Comparison of ENCODE assay signal across 16 cellular contexts in genomic region chr3:79255696-79256095, GRCh38.
DNase-seq lines count a peak whose midpoint lies in the region; ATAC-seq and TF ChIP-seq lines count a peak whose summit lies in the region.
"Had no signal": no experiment of that assay in that cellular context is flagged by ENCODE, and none has a peak within 500 bp of the region (broad histone marks: within the 10 kb centered on the region; RNA-seq: fewer than 3 reads in every experiment).

No MANE protein-coding gene starts in this region.

- H3K9me3 Mint-ChIP-seq in GM23338: no peaks in the 10 kb centered on the region

- no peaks in the 10 kb centered on the region for H3K4me1 ChIP-seq in GM23338 (ENCODE audit: insufficient read depth)
- no peaks in the 10 kb centered on the region for H3K4me1 ChIP-seq in MM.1S (ENCODE audit: low read length)
- H3K4me1 ChIP-seq: BLaER1 had no signal

- H3K27me3 ChIP-seq in GM23338 (ENCODE audit: insufficient read depth) (no peaks in the 10 kb centered on the region), MM.1S (replicated peaks; ENCODE audit: insufficient read depth, low read length) (no peaks in the 10 kb centered on the region)
- H3K27me3 ChIP-seq: BLaER1 had no signal

- H3K79me2 ChIP-seq in GM23338 (replicated peaks; ENCODE audit: insufficient read depth) (no peaks in the 10 kb centered on the region), MM.1S (ENCODE audit: low read length) (no peaks in the 10 kb centered on the region)

- no peak overlapping the region; the same call in 1 of the 2 replicates for H3K27ac Mint-ChIP-seq in GM23338
- H3K27ac Mint-ChIP-seq: CD8-positive, alpha-beta T cell; T-helper 17 cell had no signal

- H3K9ac ChIP-seq in MM.1S (ENCODE audit: low read length): no peak overlapping the region
- H3K9ac ChIP-seq: BLaER1 had no signal

- H3K36me3 ChIP-seq in GM23338 (ENCODE audit: insufficient read depth) (no peaks in the 10 kb centered on the region), MM.1S (replicated peaks; ENCODE audit: insufficient read depth, low read length) (no peaks in the 10 kb centered on the region)
- H3K36me3 ChIP-seq: BLaER1 had no signal

- H3K4me3 ChIP-seq in GM23338: no peak overlapping the region
- no peak overlapping the region for H3K4me3 ChIP-seq in NB4 (ENCODE audit: low read depth, low read length)
- no peak overlapping the region for H3K4me3 ChIP-seq in MM.1S (ENCODE audit: low read length)
- H3K4me3 ChIP-seq: BLaER1 had no signal

- no peaks in the 10 kb centered on the region for H3K36me3 Mint-ChIP-seq in GM23338 (ENCODE audit: low read depth)
- H3K36me3 Mint-ChIP-seq: CD8-positive, alpha-beta T cell had no signal

- no peak for TF ChIP-seq CTCF in GM23338 (conservative IDR thresholded peaks at IDR 0.05; ENCODE audit: low read depth in 2 of 2)
- TF ChIP-seq CTCF in NB4 (IDR thresholded peaks at IDR 0.05; ENCODE audit: low read depth, low read length): no peak
- no peak for TF ChIP-seq CTCF in MM.1S (IDR thresholded peaks at IDR 0.05; ENCODE audit: low read length)

- TF ChIP-seq POLR2A in NB4 (IDR thresholded peaks at IDR 0.05; ENCODE audit: extremely low read depth, insufficient read length): no peak

- H3K9me2 ChIP-seq in GM23338 (ENCODE audit: insufficient read depth): peaks cover 6% of the 10 kb centered on the region; the same call in 1 of the 2 replicates
- no peaks in the 10 kb centered on the region for H3K9me2 ChIP-seq in MM.1S (replicated peaks; ENCODE audit: insufficient read depth, low read length)

- H3K27ac ChIP-seq in GM23338 (ENCODE audit: low read depth): no peak overlapping the region
- no peak overlapping the region for H3K27ac ChIP-seq in MM.1S (ENCODE audit: low read length)
- H3K27ac ChIP-seq: BLaER1 had no signal

- H3K4me3 Mint-ChIP-seq in GM23338: no peak overlapping the region
- H3K4me3 Mint-ChIP-seq: CD8-positive, alpha-beta T cell; T-helper 17 cell had no signal

- peak overlapping the region; percentile 24 for H2AFZ ChIP-seq in GM23338
- no peak overlapping the region for H2AFZ ChIP-seq in MM.1S (ENCODE audit: low read length)

- no peaks in the 10 kb centered on the region for H3F3A ChIP-seq in GM23338 (replicated peaks; ENCODE audit: low read depth)
- no peaks in the 10 kb centered on the region for H3F3A ChIP-seq in MM.1S (ENCODE audit: insufficient read depth, low read length)

- ATAC-seq in GM23338 (no peak), HG03039 (IDR thresholded peaks at IDR 0.05; ENCODE audit: unreplicated experiment) (no peak), HG03095 (IDR thresholded peaks at IDR 0.05; ENCODE audit: unreplicated experiment) (no peak)
- ATAC-seq: CD8-positive, alpha-beta T cell; SK-N-SH treated with all-trans-retinoic acid at 6 μM for 48 hours; T-helper 17 cell had no signal

- DNase-seq in GM23338 (ENCODE audit: low spot score) (no peak), NB4 (ENCODE audit: low read depth) (peak; percentile 42), SKM-1 treated with dmso at 0.1 percent for 144 hours (lab: John Stamatoyannopoulos, UW; ENCODE audit: unreplicated experiment) (peak; percentile 18), DMS53 treated with DMSO at 0.1 percent for 48 hours (lab: John Stamatoyannopoulos, UW; ENCODE audit: unreplicated experiment) (no peak), MM.1S (no peak)
- DNase-seq: CD8-positive, alpha-beta T cell; KG1; NCI-H1417; NCI-H187 treated with DMSO at 0.1 percent for 48 hours; NCI-H446; NK-92 treated with Interleukin-12 subunit alpha and Interleukin-12 subunit beta, amount 100 ng/mL, for 24 hours; T-helper 17 cell had no signal

- H3K27me3 Mint-ChIP-seq in GM23338 (ENCODE audit: insufficient read depth, low read depth, poor library complexity): peaks cover 2% of the 10 kb centered on the region
- H3K27me3 Mint-ChIP-seq: T-helper 17 cell had no signal

- no peaks in the 10 kb centered on the region for H4K20me1 ChIP-seq in GM23338 (replicated peaks; ENCODE audit: insufficient read depth)
- no peaks in the 10 kb centered on the region for H4K20me1 ChIP-seq in MM.1S (ENCODE audit: insufficient read depth, low read length)
- H4K20me1 ChIP-seq: BLaER1 had no signal

- H3K9me3 ChIP-seq in MM.1S (replicated peaks; ENCODE audit: insufficient read depth, low read length): no peaks in the 10 kb centered on the region
- H3K9me3 ChIP-seq: BLaER1 had no signal

- H3K4me2 ChIP-seq in GM23338 (no peak overlapping the region), MM.1S (ENCODE audit: low read depth, low read length) (no peak overlapping the region)
- H3K4me2 ChIP-seq: BLaER1 had no signal

- H3K4me1 Mint-ChIP-seq in GM23338: no peaks in the 10 kb centered on the region
- H3K4me1 Mint-ChIP-seq: T-helper 17 cell had no signal

TF ChIP-seq in GM23338, 12 proteins besides CTCF, POLR2A, EP300 and RAD21 (continues in another document):
- TF ChIP-seq REST (IDR thresholded peaks at IDR 0.05; ENCODE audit: unreplicated experiment): no peak
- TF ChIP-seq ZNF331 (CRISPR knock-in tag; IDR thresholded peaks at IDR 0.05; ENCODE audit: low read depth): no peak
- TF ChIP-seq CREB1 (CRISPR knock-in tag; IDR thresholded peaks at IDR 0.05; ENCODE audit: low read depth): no peak
- TF ChIP-seq ETS1 (IDR thresholded peaks at IDR 0.05): no peak
- no peak for TF ChIP-seq POLR2AphosphoS5 (IDR thresholded peaks at IDR 0.05; ENCODE audit: low read depth)
- no peak for TF ChIP-seq NANOG (IDR thresholded peaks at IDR 0.05; ENCODE audit: borderline replicate concordance)
- TF ChIP-seq STAT1 (IDR thresholded peaks at IDR 0.05; ENCODE audit: unreplicated experiment): no peak
- TF ChIP-seq JUNB (IDR thresholded peaks at IDR 0.05; ENCODE audit: unreplicated experiment): no peak

Comparison
In these comparisons a context has a peak if more than half of its experiments do, and no peak if none do; other contexts are left out.
1. DNase-seq: peak in NB4 (single experiment) and SKM-1 treated with dmso at 0.1 percent for 144 hours (single experiment); none in GM23338 (single experiment), DMS53 treated with DMSO at 0.1 percent for 48 hours (single experiment) and MM.1S (single experiment).